15 cellular contexts compared by ENCODE assay signal in the genomic region with DNA sequence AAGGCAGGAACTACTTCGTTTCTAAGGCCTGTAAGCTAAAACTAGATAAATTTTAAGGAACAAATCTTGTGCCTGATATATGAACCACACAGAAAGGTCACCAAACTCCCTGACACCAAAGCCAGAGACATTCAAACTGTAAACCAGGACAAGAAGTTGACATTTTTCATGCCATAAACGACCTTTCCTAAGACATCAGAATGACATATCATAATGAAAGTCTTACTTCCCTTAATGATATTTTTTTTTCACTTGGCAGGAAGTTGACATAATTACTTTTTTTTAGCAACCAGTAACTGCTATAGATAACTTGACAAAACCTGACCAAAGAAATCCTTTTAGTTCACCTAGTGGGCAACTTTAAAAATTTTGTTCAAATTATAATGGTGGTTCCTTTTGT.
A peak's percentile ranks its signal among the peaks of the same experiment; 100 is the strongest.
DNase-seq lines count a peak whose midpoint lies in the region; ATAC-seq, FAIRE-seq and TF ChIP-seq lines count a peak whose summit lies in the region.
"Had no signal": no experiment of that assay in that cellular context is flagged by ENCODE, and none has a peak within 500 bp of the region (broad histone marks: within the 10 kb centered on the region; RNA-seq: fewer than 3 reads in every experiment).

No MANE protein-coding gene starts in this region.

- no peak overlapping the region for H3K27ac Mint-ChIP-seq in activated naive CD4-positive, alpha-beta T cell treated with anti-CD3 and anti-CD28 coated beads for 36 hours
- H3K27ac Mint-ChIP-seq: stimulated activated naive CD8-positive, alpha-beta T cell treated with anti-CD3 and anti-CD28 coated beads, Interleukin-15, amount 100 ng/mL, for 72 hours; T-helper 17 cell had no signal

- DNase-seq in OCI-M1 (lab: John Stamatoyannopoulos, UW) (peak; percentile 2), RPMI8226 (no peak), LoVo (ENCODE audit: low spot score) (no peak), D721Med (ENCODE audit: insufficient read length, low spot score) (no peak)
- no peak for DNase-seq in activated naive CD4-positive, alpha-beta T cell treated with anti-CD3 and anti-CD28 coated beads for 36 hours
- DNase-seq: activated CD8-positive, alpha-beta memory T cell treated with anti-CD3 and anti-CD28 coated beads for 24 hours; left ventricle myocardium inferior; NCI-H69; nucleus accumbens; stimulated activated naive CD8-positive, alpha-beta T cell treated with anti-CD3 and anti-CD28 coated beads, Interleukin-15, amount 100 ng/mL, for 72 hours; T-helper 17 cell had no signal

- no peak overlapping the region for H3K4me3 Mint-ChIP-seq in activated naive CD4-positive, alpha-beta T cell treated with anti-CD3 and anti-CD28 coated beads for 36 hours
- H3K4me3 Mint-ChIP-seq: CD14-positive monocyte; stimulated activated naive CD8-positive, alpha-beta T cell treated with anti-CD3 and anti-CD28 coated beads, Interleukin-15, amount 100 ng/mL, for 72 hours; T-helper 17 cell had no signal

- no peaks in the 10 kb centered on the region for H3K36me3 Mint-ChIP-seq in activated naive CD4-positive, alpha-beta T cell treated with anti-CD3 and anti-CD28 coated beads for 36 hours (ENCODE audit: low read depth)

- ATAC-seq in GM18508 (IDR thresholded peaks at IDR 0.05; ENCODE audit: insufficient read depth, unreplicated experiment) (peak; percentile 66), GM21717 (IDR thresholded peaks at IDR 0.05; ENCODE audit: unreplicated experiment) (peak; percentile 60), HG03378 (IDR thresholded peaks at IDR 0.05; ENCODE audit: unreplicated experiment) (peak; percentile 84)
- ATAC-seq: stimulated activated naive CD8-positive, alpha-beta T cell treated with anti-CD3 and anti-CD28 coated beads, Interleukin-15, amount 100 ng/mL, for 72 hours; T-helper 17 cell had no signal

- no peaks in the 10 kb centered on the region for H3K4me1 Mint-ChIP-seq in activated naive CD4-positive, alpha-beta T cell treated with anti-CD3 and anti-CD28 coated beads for 36 hours (ENCODE audit: low read depth)
- H3K4me1 Mint-ChIP-seq: stimulated activated naive CD8-positive, alpha-beta T cell treated with anti-CD3 and anti-CD28 coated beads, Interleukin-15, amount 100 ng/mL, for 72 hours; T-helper 17 cell had no signal

- no peak for TF ChIP-seq CTCF in D721Med (IDR thresholded peaks at IDR 0.05; ENCODE audit: insufficient read depth, missing control alignments)

- no peaks in the 10 kb centered on the region for H3K9me3 Mint-ChIP-seq in activated naive CD4-positive, alpha-beta T cell treated with anti-CD3 and anti-CD28 coated beads for 36 hours

- intact Hi-C loops in activated naive CD4-positive, alpha-beta T cell treated with anti-CD3 and anti-CD28 coated beads for 36 hours (cut with micrococcal nuclease): no loop called here

- no peak for FAIRE-seq in D721Med (lab: Jason Lieb, UNC)

- CTCF ChIA-PET in activated naive CD4-positive, alpha-beta T cell treated with anti-CD3 and anti-CD28 coated beads for 36 hours (lab: Charles Lee): interaction anchor here (0.7 kb wide), 1 partner anchor 228 kb away, joined by 3 read pairs; no protein-coding TSS in a partner anchor

- H3K27me3 Mint-ChIP-seq in activated naive CD4-positive, alpha-beta T cell treated with anti-CD3 and anti-CD28 coated beads for 36 hours (ENCODE audit: low read depth): no peaks in the 10 kb centered on the region
- H3K27me3 Mint-ChIP-seq: stimulated activated naive CD8-positive, alpha-beta T cell treated with anti-CD3 and anti-CD28 coated beads, Interleukin-15, amount 100 ng/mL, for 72 hours; T-helper 17 cell had no signal
